29 cellular contexts compared by ENCODE assay signal in the genomic region with DNA sequence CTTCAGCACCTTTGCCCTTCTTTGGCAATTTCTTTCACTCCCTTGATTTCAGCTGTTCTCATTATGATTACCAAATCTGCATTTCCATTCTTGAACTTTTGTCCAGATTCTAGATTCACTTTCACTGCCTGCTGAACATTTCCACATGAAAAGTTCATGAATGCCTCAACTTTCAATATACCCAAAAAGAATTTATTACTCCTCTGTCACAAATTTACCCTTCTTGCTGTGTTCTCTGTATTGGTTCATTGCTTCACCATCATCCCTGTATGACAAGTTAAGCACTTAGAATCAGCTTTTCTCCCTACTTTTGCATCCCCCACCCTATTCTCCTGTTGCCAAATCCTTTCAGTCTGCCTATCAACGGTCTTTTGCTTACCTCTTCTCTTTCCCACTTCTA.
"Had no signal": no experiment of that assay in that cellular context is flagged by ENCODE, and none has a peak within 500 bp of the region (broad histone marks: within the 10 kb centered on the region; RNA-seq: fewer than 3 reads in every experiment).

No MANE protein-coding gene starts in this region.

- H3K9me3 Mint-ChIP-seq: naive B cell; naive thymus-derived CD8-positive, alpha-beta T cell; natural killer cell treated with Interleukin-12 subunit alpha and Interleukin-12 subunit beta and Interleukin-15 and Interleukin-18, amount 100 ng/mL, for 72 hours; nephron progenitor cell; neural crest cell; stimulated activated effector memory CD8-positive, alpha-beta T cell treated with anti-CD3 and anti-CD28 coated beads, Interleukin-12 subunit alpha, Interleukin-12 subunit beta, amount 100 ng/mL, for 72 hours; stimulated activated naive CD8-positive, alpha-beta T cell treated with anti-CD3 and anti-CD28 coated beads, Interleukin-15, amount 100 ng/mL, for 72 hours had no signal

- ATAC-seq: naive thymus-derived CD8-positive, alpha-beta T cell; natural killer cell treated with Interleukin-12 subunit alpha and Interleukin-12 subunit beta and Interleukin-15 and Interleukin-18, amount 100 ng/mL, for 72 hours; psoas muscle; right cardiac atrium; right lobe of liver; stimulated activated effector memory CD8-positive, alpha-beta T cell treated with anti-CD3 and anti-CD28 coated beads, Interleukin-12 subunit alpha, Interleukin-12 subunit beta, amount 100 ng/mL, for 72 hours; stimulated activated naive CD8-positive, alpha-beta T cell treated with anti-CD3 and anti-CD28 coated beads, Interleukin-15, amount 100 ng/mL, for 72 hours; stimulated activated naive CD8-positive, alpha-beta T cell treated with anti-CD3 and anti-CD28 coated beads, Interleukin-15, Interleukin-2, amounts not matched to agents 100 U/mL and 50 U/mL, for 24 hours had no signal

- H3K4me3 ChIP-seq: ovary, psoas muscle, right lobe of liver, sigmoid colon, thoracic aorta, thyroid gland, tibial nerve, upper lobe of left lung, uterus had no signal

- H3K27ac Mint-ChIP-seq: naive thymus-derived CD8-positive, alpha-beta T cell; natural killer cell treated with Interleukin-12 subunit alpha and Interleukin-12 subunit beta and Interleukin-15 and Interleukin-18, amount 100 ng/mL, for 72 hours; nephron progenitor cell; progenitor cell of endocrine pancreas; stimulated activated effector memory CD8-positive, alpha-beta T cell treated with anti-CD3 and anti-CD28 coated beads, Interleukin-12 subunit alpha, Interleukin-12 subunit beta, amount 100 ng/mL, for 72 hours; stimulated activated naive CD8-positive, alpha-beta T cell treated with anti-CD3 and anti-CD28 coated beads, Interleukin-15, amount 100 ng/mL, for 72 hours had no signal

- H3K4me1 Mint-ChIP-seq: naive B cell; naive thymus-derived CD8-positive, alpha-beta T cell; nephron progenitor cell; stimulated activated effector memory CD8-positive, alpha-beta T cell treated with anti-CD3 and anti-CD28 coated beads, Interleukin-12 subunit alpha, Interleukin-12 subunit beta, amount 100 ng/mL, for 72 hours; stimulated activated naive CD8-positive, alpha-beta T cell treated with anti-CD3 and anti-CD28 coated beads, Interleukin-15, amount 100 ng/mL, for 72 hours had no signal

- H3K4me3 Mint-ChIP-seq: naive B cell; naive thymus-derived CD8-positive, alpha-beta T cell; natural killer cell treated with Interleukin-12 subunit alpha and Interleukin-12 subunit beta and Interleukin-15 and Interleukin-18, amount 100 ng/mL, for 72 hours; nephron progenitor cell; neural crest cell; stimulated activated effector memory CD8-positive, alpha-beta T cell treated with anti-CD3 and anti-CD28 coated beads, Interleukin-12 subunit alpha, Interleukin-12 subunit beta, amount 100 ng/mL, for 72 hours; stimulated activated naive CD8-positive, alpha-beta T cell treated with anti-CD3 and anti-CD28 coated beads, Interleukin-15, amount 100 ng/mL, for 72 hours had no signal

- H3K27ac ChIP-seq: neutrophil, ovary, parathyroid adenoma, psoas muscle, right lobe of liver, sigmoid colon, thoracic aorta, thyroid gland, upper lobe of left lung, uterus had no signal

- H3K9ac ChIP-seq: parathyroid adenoma had no signal

- H3K36me3 Mint-ChIP-seq: naive B cell; naive thymus-derived CD8-positive, alpha-beta T cell; natural killer cell treated with Interleukin-12 subunit alpha and Interleukin-12 subunit beta and Interleukin-15 and Interleukin-18, amount 100 ng/mL, for 72 hours; stimulated activated effector memory CD8-positive, alpha-beta T cell treated with anti-CD3 and anti-CD28 coated beads, Interleukin-12 subunit alpha, Interleukin-12 subunit beta, amount 100 ng/mL, for 72 hours had no signal

- H3K36me3 ChIP-seq: neutrophil, ovary, right lobe of liver, sigmoid colon, thoracic aorta, thyroid gland, tibial nerve, upper lobe of left lung, uterus had no signal

- H3K27me3 ChIP-seq: ovary, right lobe of liver, sigmoid colon, thyroid gland, tibial nerve, upper lobe of left lung, uterus had no signal

- H3K9me3 ChIP-seq: neutrophil, ovary, psoas muscle, right lobe of liver, sigmoid colon, thoracic aorta, thyroid gland, tibial nerve, upper lobe of left lung, uterus had no signal

- H3K4me1 ChIP-seq: parathyroid adenoma, psoas muscle, right lobe of liver, sigmoid colon, thyroid gland, tibial nerve, upper lobe of left lung, uterus had no signal

- DNase-seq: naive B cell; naive thymus-derived CD8-positive, alpha-beta T cell; nephron progenitor cell; nucleus accumbens; ovary; posterior cingulate gyrus; psoas muscle; right cardiac atrium; right lobe of liver; sigmoid colon; small intestine; stimulated activated CD4-positive, alpha-beta T cell treated with anti-CD3 and anti-CD28 coated beads, Interleukin-15, amount 100 ng/mL, for 24 hours; stimulated activated CD4-positive, alpha-beta T cell treated with anti-CD3 and anti-CD28 coated beads, Interleukin-2, amount 100 ng/mL, for 24 hours; stimulated activated CD4-positive, alpha-beta T cell treated with anti-CD3 and anti-CD28 coated beads, Interleukin-2, amount 100 ng/mL, for 48 hours; stimulated activated CD4-positive, alpha-beta T cell treated with anti-CD3 and anti-CD28 coated beads, Interleukin-4, amount 100 ng/mL, for 24 hours; stimulated activated naive CD4-positive, alpha-beta T cell; stimulated activated naive CD8-positive, alpha-beta T cell treated with anti-CD3 and anti-CD28 coated beads, Interleukin-15, amount 100 ng/mL, for 72 hours; stimulated activated naive CD8-positive, alpha-beta T cell treated with anti-CD3 and anti-CD28 coated beads, Interleukin-15, Interleukin-2, amounts not matched to agents 100 U/mL and 50 U/mL, for 24 hours; thyroid gland; upper lobe of left lung; uterus had no signal
